ENCODE assay signal across 6 cellular contexts in the genomic region with DNA sequence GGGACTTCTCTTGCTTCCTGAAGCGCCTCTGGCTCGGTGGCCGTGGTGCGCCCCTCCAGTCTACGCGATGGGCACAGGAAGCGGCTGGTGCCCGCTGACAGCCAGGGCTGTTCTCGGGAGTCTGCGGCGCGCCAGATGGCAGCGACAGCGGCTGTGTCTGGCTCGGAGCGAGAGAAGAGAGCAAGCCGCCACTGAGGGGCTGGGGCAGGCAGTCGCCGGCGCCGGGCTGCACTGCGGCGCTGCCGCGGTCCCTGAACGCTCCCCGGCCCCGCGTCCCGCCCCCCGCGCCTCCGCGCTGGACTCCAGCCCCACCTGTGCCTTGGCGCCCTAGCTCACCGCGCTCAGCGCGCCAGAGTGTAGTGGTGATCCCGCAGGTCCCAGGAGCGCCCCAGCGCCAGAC.
DNase-seq lines count a peak whose midpoint lies in the region; FAIRE-seq and TF ChIP-seq lines count a peak whose summit lies in the region.
"Not testable (repeated sequence)": the region's sequence is repeated elsewhere in the genome, so short reads cannot be mapped to it uniquely, and the experiment has no call there.

No MANE protein-coding gene starts in this region.

- peaks cover 13% of the 10 kb centered on the region for H3K27me3 ChIP-seq in HUES64 (ENCODE audit: insufficient read depth, low read length)
- not testable (repeated sequence) for H3K27me3 ChIP-seq in astrocyte (ENCODE audit: insufficient read depth, low read length)
- peaks cover 12% of the 10 kb centered on the region for H3K27me3 ChIP-seq in left ventricle myocardium inferior (ENCODE audit: low read depth)

- not testable (repeated sequence) for FAIRE-seq in astrocyte (lab: Jason Lieb, UNC)

- H2AFZ ChIP-seq in astrocyte (ENCODE audit: low read depth, low read length), result not testable (repeated sequence)

- not testable (repeated sequence) for H3K36me3 ChIP-seq in HUES64 (ENCODE audit: insufficient read depth, low read length); astrocyte (ENCODE audit: insufficient read depth, low read length); left ventricle myocardium inferior

- not testable (repeated sequence) for H3K27ac ChIP-seq in HUES64 (ENCODE audit: low read depth, low read length); astrocyte (ENCODE audit: low read depth, low read length); left ventricle myocardium inferior (replicated peaks)

- in situ Hi-C loops in GM13977 (cut with MboI; ENCODE audit: low pct_unique_long_range_greater_than_20kb, low sequenced_read_pairs, unreplicated experiment), result not testable (repeated sequence)

- H3K4me3 ChIP-seq in HUES64 (ENCODE audit: low read length), result peak overlapping the region; percentile 35
- H3K4me3 ChIP-seq in astrocyte (ENCODE audit: insufficient read depth, low read depth, low read length), result not testable (repeated sequence)
- peak overlapping the region; percentile 35 for H3K4me3 ChIP-seq in left ventricle myocardium inferior
- H3K4me3 ChIP-seq in iPS-18c (ENCODE audit: insufficient read depth, low read depth, low read length), result peak overlapping the region; percentile 20; the same call in 1 of the 2 replicates

- not testable (repeated sequence) for H3K36me3 Mint-ChIP-seq in astrocyte (ENCODE audit: low read depth, unreplicated experiment); nephron progenitor cell (ENCODE audit: low read depth)

- H3K9me3 Mint-ChIP-seq in astrocyte (ENCODE audit: unreplicated experiment); nephron progenitor cell: not testable (repeated sequence)

- peak; percentile 0 for DNase-seq in GM13977 (ENCODE audit: low spot score)
- not testable (repeated sequence) for DNase-seq in astrocyte (ENCODE audit: low read depth); left ventricle myocardium inferior
- peak; percentile 4 for DNase-seq in nephron progenitor cell

- not testable (repeated sequence) for H3K27me3 Mint-ChIP-seq in astrocyte (ENCODE audit: low read depth, unreplicated experiment); nephron progenitor cell (ENCODE audit: low read depth, poor library complexity)

- not testable (repeated sequence) for H4K20me1 ChIP-seq in astrocyte (ENCODE audit: insufficient read depth, low read length)

- not testable (repeated sequence) for H3K9ac ChIP-seq in HUES64 (ENCODE audit: low read depth, low read length); astrocyte (ENCODE audit: low read length)

- H3K4me1 ChIP-seq in HUES64 (ENCODE audit: insufficient read depth, low read length); astrocyte (ENCODE audit: insufficient read depth, low read length); left ventricle myocardium inferior: not testable (repeated sequence)

- H3K4me2 ChIP-seq in astrocyte (ENCODE audit: low read length), result not testable (repeated sequence)

- intact Hi-C loops in left ventricle myocardium inferior (cut with micrococcal nuclease), result not testable (repeated sequence)

- WGBS in HUES64, result 10% methylated on average over 22 of the region's 42 CpGs

- H3K4me3 Mint-ChIP-seq in astrocyte (ENCODE audit: unreplicated experiment), result peak overlapping the region; percentile 71
- H3K4me3 Mint-ChIP-seq in nephron progenitor cell, result not testable (repeated sequence)

- H3K27ac Mint-ChIP-seq in astrocyte (ENCODE audit: unreplicated experiment); nephron progenitor cell: not testable (repeated sequence)

- TF ChIP-seq CTCF in GM13977 (IDR thresholded peaks at IDR 0.05; ENCODE audit: extremely low read depth, insufficient read depth, missing control alignments); astrocyte (IDR thresholded peaks at IDR 0.05; ENCODE audit: insufficient read depth, low read depth, low read length); left ventricle myocardium inferior (IDR thresholded peaks at IDR 0.05; ENCODE audit: borderline replicate concordance); nephron progenitor cell (IDR thresholded peaks at IDR 0.05): not testable (repeated sequence)

- H3K79me2 ChIP-seq in astrocyte (ENCODE audit: insufficient read depth, low read length), result not testable (repeated sequence)

- H3K4me1 Mint-ChIP-seq in astrocyte (ENCODE audit: low read depth, unreplicated experiment); nephron progenitor cell: not testable (repeated sequence)

- H3K9me3 ChIP-seq in HUES64 (ENCODE audit: insufficient read depth, low read depth, low read length); astrocyte (ENCODE audit: insufficient read depth, low read depth, low read length); left ventricle myocardium inferior (replicated peaks); iPS-18c (ENCODE audit: control insufficient read depth, insufficient read depth, low read length): not testable (repeated sequence)
